Comparison of ENCODE assay signal across 10 cellular contexts in the genomic region with DNA sequence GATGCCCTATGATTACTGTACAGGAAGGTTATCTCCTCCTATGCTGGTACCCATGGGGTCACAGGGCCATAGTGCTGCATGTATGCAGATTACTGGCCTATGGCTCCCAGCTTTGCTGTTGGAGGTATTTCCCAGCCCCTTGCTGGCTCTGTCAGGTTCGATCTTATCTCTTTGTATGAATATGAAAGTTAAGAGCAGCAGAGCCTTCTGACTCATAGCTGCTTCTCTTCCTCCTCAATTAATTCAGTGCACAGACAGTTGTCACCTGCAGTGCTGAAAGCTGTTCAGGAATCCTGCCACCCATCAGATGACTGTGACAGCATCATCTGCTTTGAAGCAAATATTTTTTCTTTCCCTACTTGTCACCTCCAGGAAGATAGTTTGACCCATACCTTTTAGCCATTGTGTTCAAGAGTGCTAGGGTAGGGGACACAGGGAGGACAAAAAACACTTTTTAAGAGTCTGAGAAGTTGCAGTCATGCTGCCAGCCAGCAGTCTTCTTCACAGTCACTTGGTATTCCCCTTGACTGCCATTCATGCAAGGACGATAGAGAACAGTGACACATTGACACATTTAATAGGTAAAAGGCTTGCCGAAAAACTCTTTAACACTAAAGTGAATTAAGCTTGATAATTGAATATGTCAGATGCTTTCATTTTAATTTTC.
DNase-seq lines count a peak whose midpoint lies in the region; ATAC-seq and TF ChIP-seq lines count a peak whose summit lies in the region.
"Had no signal": no experiment of that assay in that cellular context is flagged by ENCODE, and none has a peak within 500 bp of the region (broad histone marks: within the 10 kb centered on the region; RNA-seq: fewer than 3 reads in every experiment).

No MANE protein-coding gene starts in this region.

- no peaks in the 10 kb centered on the region for H3K27me3 ChIP-seq in neural cell (ENCODE audit: insufficient read depth, low read depth, low read length)
- no peaks in the 10 kb centered on the region for H3K27me3 ChIP-seq in sigmoid colon
- no peaks in the 10 kb centered on the region for H3K27me3 ChIP-seq in prostate gland (replicated peaks; ENCODE audit: insufficient read depth)
- H3K27me3 ChIP-seq: SJSA1 had no signal

- H3F3A ChIP-seq in neural cell (ENCODE audit: insufficient read depth, low read length, poor library complexity, severe bottlenecking): no peaks in the 10 kb centered on the region

- no peaks in the 10 kb centered on the region for H4K20me1 ChIP-seq in neural cell (ENCODE audit: insufficient read depth)

- H3K9me3 ChIP-seq in neural cell (ENCODE audit: low read length) (no peaks in the 10 kb centered on the region), sigmoid colon (no peaks in the 10 kb centered on the region), prostate gland (no peaks in the 10 kb centered on the region)
- H3K9me3 ChIP-seq: SJSA1 had no signal

- intact Hi-C loops in sigmoid colon (cut with DNase I): no loop called here
- intact Hi-C loops in prostate gland (cut with DNase I): no loop called here

- TF ChIP-seq EP300 in neural cell (conservative IDR thresholded peaks at IDR 0.05; ENCODE audit: poor library complexity, severe bottlenecking) (no peak), sigmoid colon (IDR thresholded peaks at IDR 0.05) (no peak)

- no peak overlapping the region for H3K9ac ChIP-seq in neural cell (ENCODE audit: low read length)

- no peak overlapping the region for H3K4me2 ChIP-seq in neural cell (ENCODE audit: low read length)

- no peak for TF ChIP-seq POLR2A in sigmoid colon (IDR thresholded peaks at IDR 0.05)
- no peak for TF ChIP-seq POLR2A in prostate gland (IDR thresholded peaks at IDR 0.05)

- no peak for TF ChIP-seq RAD21 in neural cell (conservative IDR thresholded peaks at IDR 0.05)

- 89 to 92% methylated on average over 3 of the region's 3 CpGs for WGBS in sigmoid colon, 2 donors
- 86% methylated on average over 3 of the region's 3 CpGs for WGBS in prostate gland

- ATAC-seq in GM21423 (IDR thresholded peaks at IDR 0.05; ENCODE audit: unreplicated experiment): peak; percentile 54

- H2AFZ ChIP-seq in neural cell (ENCODE audit: low read depth, low read length): no peak overlapping the region

- no peak overlapping the region for H3K4me3 ChIP-seq in GM12865 (ENCODE audit: low read depth, low read length)
- H3K4me3 ChIP-seq in neural cell (ENCODE audit: low read length): no peak overlapping the region
- no peak overlapping the region for H3K4me3 ChIP-seq in sigmoid colon
- no peak overlapping the region for H3K4me3 ChIP-seq in prostate gland
- H3K4me3 ChIP-seq: SJSA1 had no signal

- TF ChIP-seq CTCF in GM12865 (IDR thresholded peaks at IDR 0.05; ENCODE audit: insufficient read depth, low read depth, low read length, missing control alignments) (no peak), neural cell (IDR thresholded peaks at IDR 0.05; ENCODE audit: poor library complexity, severe bottlenecking) (no peak), sigmoid colon (IDR thresholded peaks at IDR 0.05) (no peak), prostate gland (IDR thresholded peaks at IDR 0.05) (no peak)

- peaks cover 22% of the 10 kb centered on the region for H3K36me3 ChIP-seq in neural cell (ENCODE audit: insufficient read depth, low read length)
- H3K36me3 ChIP-seq in sigmoid colon: peaks cover 0 to 66% (median 21%) of the 10 kb centered on the region in 4 donors
- H3K36me3 ChIP-seq in prostate gland: no peaks in the 10 kb centered on the region

- H3K27ac ChIP-seq in neural cell (ENCODE audit: low read length) (peak overlapping the region; percentile 19), sigmoid colon (no peak overlapping the region), prostate gland (no peak overlapping the region)
- H3K27ac ChIP-seq: SJSA1 had no signal

- no peaks in the 10 kb centered on the region for H3K9me2 ChIP-seq in neural cell (ENCODE audit: insufficient read depth, low read length)

- peaks cover 0 to 34% (median 25%) of the 10 kb centered on the region in 4 donors for H3K4me1 ChIP-seq in sigmoid colon
- H3K4me1 ChIP-seq in prostate gland (replicated peaks): no peaks in the 10 kb centered on the region

- peaks cover 14% of the 10 kb centered on the region for H3K79me2 ChIP-seq in neural cell (replicated peaks; ENCODE audit: insufficient read depth, low read length)

- DNase-seq in GM12865 (ENCODE audit: low read depth) (peak; percentile 57), sigmoid colon (no peak), GM19240 (ENCODE audit: insufficient read length, low spot score) (no peak), NCI-H2107 (lab: John Stamatoyannopoulos, UW) (no peak), prostate gland (ENCODE audit: low spot score) (no peak)
- peak; percentile 42 to 52 for DNase-seq in activated T-cell treated with anti-CD3 and anti-CD28 coated beads, Interleukin-2, amount 50 U/mL, for 48 hours
- DNase-seq: DND-41 had no signal

TF ChIP-seq in neural cell, 6 proteins besides CTCF, POLR2A, EP300 and RAD21:
- TF ChIP-seq MXI1 (conservative IDR thresholded peaks at IDR 0.05; ENCODE audit: poor library complexity, severe bottlenecking): no peak

Comparison
In these comparisons a context has a peak if more than half of its experiments do, and no peak if none do; other contexts are left out.
1. DNase-seq: peak in GM12865 (single experiment) and activated T-cell treated with anti-CD3 and anti-CD28 coated beads, Interleukin-2, amount 50 U/mL, for 48 hours (2 of 2); none in sigmoid colon (single experiment), GM19240 (single experiment), NCI-H2107 (single experiment) and prostate gland (single experiment).